14 cellular contexts compared by ENCODE assay signal in the genomic region with DNA sequence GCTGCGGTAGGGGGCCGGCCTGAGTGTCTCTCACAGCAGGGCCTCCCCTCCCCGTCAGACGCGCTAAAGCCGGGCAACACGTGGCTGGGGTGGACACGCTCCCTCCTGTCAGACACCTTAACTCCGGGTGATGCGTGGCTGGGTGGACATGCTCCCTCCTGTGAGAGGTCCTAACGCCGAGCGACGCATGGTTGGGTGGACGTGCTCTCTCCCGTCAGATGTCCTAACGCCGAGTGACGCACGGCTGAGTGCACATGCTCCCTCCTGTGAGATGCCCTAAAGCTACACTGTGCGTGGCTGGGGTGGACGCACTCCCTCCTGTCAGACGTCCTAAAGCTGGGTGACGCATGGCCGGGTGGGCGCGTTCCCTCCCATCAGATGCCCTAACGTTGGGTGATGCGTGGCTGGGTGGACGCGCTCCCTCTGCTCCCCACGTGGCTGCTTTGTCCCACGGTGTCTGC.
A peak's percentile ranks its signal among the peaks of the same experiment; 100 is the strongest.
DNase-seq lines count a peak whose midpoint lies in the region; ATAC-seq and TF ChIP-seq lines count a peak whose summit lies in the region.
"Had no signal": no experiment of that assay in that cellular context is flagged by ENCODE, and none has a peak within 500 bp of the region (broad histone marks: within the 10 kb centered on the region; RNA-seq: fewer than 3 reads in every experiment).

No MANE protein-coding gene starts in this region.

- H4K20me1 ChIP-seq in osteoblast (ENCODE audit: insufficient read depth, low read length), result no peaks in the 10 kb centered on the region

- 91% methylated on average over 33 of the region's 33 CpGs for WGBS in right cardiac atrium

- no peak overlapping the region for H3K4me2 ChIP-seq in osteoblast (ENCODE audit: insufficient read depth, low read length)

- H3K27ac ChIP-seq in right cardiac atrium (ENCODE audit: low read length) (no peak overlapping the region), osteoblast (ENCODE audit: low read depth, low read length) (no peak overlapping the region), thoracic aorta (no peak overlapping the region)
- H3K27ac ChIP-seq: brain microvascular endothelial cell, pancreas had no signal

- intact Hi-C loops in right cardiac atrium (cut with DNase I), result no loop called here

- no peaks in the 10 kb centered on the region for H3K79me2 ChIP-seq in osteoblast (ENCODE audit: insufficient read depth, low read length)

- no peak overlapping the region for H2AFZ ChIP-seq in osteoblast (ENCODE audit: low read length)

- H3K9me3 ChIP-seq in right cardiac atrium (ENCODE audit: control insufficient read depth, low read length) (no peaks in the 10 kb centered on the region), osteoblast (ENCODE audit: low read depth, low read length) (no peaks in the 10 kb centered on the region), thoracic aorta (no peaks in the 10 kb centered on the region)
- H3K9me3 ChIP-seq: pancreas had no signal

- ATAC-seq in right cardiac atrium, result peak; percentile 3 to 7
- no peak for ATAC-seq in thoracic aorta (ENCODE audit: insufficient number of reproducible peaks, low FRiP score, low read depth)
- ATAC-seq in GM21717 (IDR thresholded peaks at IDR 0.05; ENCODE audit: unreplicated experiment), result no peak

- DNase-seq in epithelial cell of proximal tubule (ENCODE audit: low read depth), result no peak
- DNase-seq in right cardiac atrium, result no peak
- peak; percentile 64 for DNase-seq in osteoblast (ENCODE audit: insufficient read length, low spot score, missing footprints)
- no peak for DNase-seq in thoracic aorta (ENCODE audit: low spot score)
- DNase-seq in NCI-H1105 treated with DMSO at 0.1 percent for 48 hours (lab: John Stamatoyannopoulos, UW), result no peak
- no peak for DNase-seq in NCI-H526 treated with DMSO at 0.1 percent for 48 hours (lab: John Stamatoyannopoulos, UW)
- no peak for DNase-seq in NCI-H2196 treated with DMSO at 0.1 percent for 48 hours (lab: John Stamatoyannopoulos, UW; ENCODE audit: unreplicated experiment)
- DNase-seq: activated CD4-positive, alpha-beta T cell treated with anti-CD3 and anti-CD28 coated beads for 1 hour; cortex of kidney; foreskin fibroblast; NCI-H1930 had no signal

- TF ChIP-seq CTCF in epithelial cell of proximal tubule (conservative IDR thresholded peaks at IDR 0.05; ENCODE audit: low read depth, low read length) (no peak), osteoblast (IDR thresholded peaks at IDR 0.05; ENCODE audit: extremely low read depth, low read depth, low read length) (no peak), thoracic aorta (IDR thresholded peaks at IDR 0.05) (no peak)

- no peaks in the 10 kb centered on the region for H3K27me3 ChIP-seq in right cardiac atrium (ENCODE audit: control insufficient read depth, insufficient read depth)
- no peaks in the 10 kb centered on the region for H3K27me3 ChIP-seq in osteoblast (ENCODE audit: insufficient read depth, low read length)
- no peaks in the 10 kb centered on the region for H3K27me3 ChIP-seq in thoracic aorta (replicated peaks; ENCODE audit: insufficient read depth)
- H3K27me3 ChIP-seq: brain microvascular endothelial cell, pancreas had no signal

- H3K4me1 ChIP-seq in right cardiac atrium (ENCODE audit: control insufficient read depth, insufficient read depth, low read length) (no peaks in the 10 kb centered on the region), osteoblast (ENCODE audit: insufficient read depth, low read length) (no peaks in the 10 kb centered on the region), thoracic aorta (ENCODE audit: control insufficient read depth in 1 of 2, low read depth in 2 of 2) (peaks cover 0 to 21% of the 10 kb centered on the region in 2 donors)
- H3K4me1 ChIP-seq: pancreas had no signal

- H3K4me3 ChIP-seq in epithelial cell of proximal tubule (ENCODE audit: low read depth, low read length) (peak overlapping the region; percentile 1), right cardiac atrium (ENCODE audit: low read length) (no peak overlapping the region), osteoblast (ENCODE audit: insufficient read depth, low read length) (no peak overlapping the region), thoracic aorta (peak overlapping the region; percentile 59)
- H3K4me3 ChIP-seq: pancreas had no signal

- H3K36me3 ChIP-seq in osteoblast (ENCODE audit: insufficient read depth, low read length) (no peaks in the 10 kb centered on the region), thoracic aorta (no peaks in the 10 kb centered on the region)
- H3K36me3 ChIP-seq: brain microvascular endothelial cell had no signal

Comparison
In these comparisons a context has a peak if more than half of its experiments do, and no peak if none do; other contexts are left out.
1. H3K4me3 ChIP-seq: peak in epithelial cell of proximal tubule (single experiment) and thoracic aorta (single experiment); none in right cardiac atrium (single experiment) and osteoblast (single experiment).
2. ATAC-seq: peak in right cardiac atrium (2 of 2); none in thoracic aorta (single experiment) and GM21717 (single experiment).